Comparison of ENCODE assay signal across 25 cellular contexts in the genomic region with DNA sequence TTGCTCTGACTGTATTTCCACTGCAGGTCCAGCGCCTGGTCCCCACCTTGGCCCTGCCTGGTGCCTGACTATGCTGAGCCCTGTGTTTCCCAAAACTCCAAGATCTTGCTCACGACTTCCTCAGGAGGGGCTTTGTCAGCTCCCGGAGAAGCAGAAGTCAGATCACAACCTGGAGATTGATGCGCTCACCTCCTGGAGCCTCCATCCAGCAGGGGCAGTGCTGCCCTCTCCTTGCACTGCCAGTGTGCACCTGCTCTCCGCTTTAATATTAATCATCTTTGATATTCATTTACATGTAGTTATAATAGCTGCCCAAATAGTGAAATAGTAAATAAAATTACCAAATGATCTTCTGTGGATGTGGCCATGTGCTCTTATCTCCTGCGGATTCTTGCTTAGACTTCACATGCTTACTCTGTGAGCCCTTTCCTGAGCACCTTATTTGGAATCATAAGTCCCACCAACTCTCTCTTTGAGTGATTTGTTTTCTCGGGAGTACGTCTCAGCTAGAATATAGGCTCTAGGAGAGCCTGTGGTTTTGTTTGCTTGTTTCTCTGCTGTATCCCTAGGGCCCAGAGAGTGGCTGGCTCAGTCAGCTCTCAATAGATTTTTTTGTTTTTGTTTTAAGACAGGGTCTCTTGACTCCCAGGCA. TPM values are rescaled to one million over a fixed set of nuclear protein-coding genes. Genes with fewer than 3 reads are reported as not detected.
DNase-seq lines count a peak whose midpoint lies in the region; ATAC-seq and TF ChIP-seq lines count a peak whose summit lies in the region.
"Had no signal": no experiment of that assay in that cellular context is flagged by ENCODE, and none has a peak within 500 bp of the region (broad histone marks: within the 10 kb centered on the region; RNA-seq: fewer than 3 reads in every experiment).

No MANE protein-coding gene starts in this region.

- TF ChIP-seq CTCF in cardiac muscle cell (IDR thresholded peaks at IDR 0.05; ENCODE audit: low read depth, low read length), result no peak
- TF ChIP-seq CTCF in OCI-LY3 (IDR thresholded peaks at IDR 0.05; ENCODE audit: low read depth, low read length), result 0 out of 2 replicates have a peak, but pooled peaks have one; percentile 8
- TF ChIP-seq CTCF in endothelial cell (IDR thresholded peaks at IDR 0.05; ENCODE audit: unreplicated experiment), result no peak
- TF ChIP-seq CTCF in colonic mucosa (IDR thresholded peaks at IDR 0.05), result no peak

- H3K4me1 Mint-ChIP-seq in endothelial cell (ENCODE audit: unreplicated experiment), result peaks cover 11% of the 10 kb centered on the region

- DNase-seq in cardiac muscle cell (ENCODE audit: low read depth in 1 of 2, low spot score in 1 of 2) (no peak), left ventricle myocardium superior (no peak), endothelial cell (ENCODE audit: low spot score) (no peak), sciatic nerve (ENCODE audit: low spot score) (peak; percentile 28), colonic mucosa (no peak), COLO668 (lab: John Stamatoyannopoulos, UW; ENCODE audit: unreplicated experiment) (no peak)
- DNase-seq: CD4-positive, alpha-beta memory T cell; central memory CD4-positive, alpha-beta T cell; DMS53; H7; mesendoderm; naive thymus-derived CD8-positive, alpha-beta T cell; NCI-H1092; NCI-H2081; NK-92 treated with Interleukin-12 subunit alpha and Interleukin-12 subunit beta, amount 100 ng/mL, for 24 hours; psoas muscle; RPMI8226; stimulated activated CD4-positive, alpha-beta T cell treated with anti-CD3 and anti-CD28 coated beads, Interleukin-2, amount 100 ng/mL, for 24 hours; stimulated activated naive CD4-positive, alpha-beta T cell treated with Interleukin-2 at 50 U/mL for 16 hours; tibial artery had no signal

- H3K27ac ChIP-seq in cardiac muscle cell (peak overlapping the region; percentile 85), OCI-LY3 (ENCODE audit: low read length) (no peak overlapping the region), colonic mucosa (no peak overlapping the region)
- H3K27ac ChIP-seq: psoas muscle, skin epidermis, tibial artery had no signal

- H3K27me3 ChIP-seq in cardiac muscle cell (no peaks in the 10 kb centered on the region), OCI-LY3 (ENCODE audit: low read depth, low read length) (no peaks in the 10 kb centered on the region), colonic mucosa (no peaks in the 10 kb centered on the region)
- H3K27me3 ChIP-seq: tibial artery had no signal

- H4K20me1 ChIP-seq in OCI-LY3 (ENCODE audit: insufficient read depth, low read length), result peaks cover 48% of the 10 kb centered on the region

- H3K4me2 ChIP-seq in OCI-LY3 (ENCODE audit: low read length), result no peak overlapping the region

- no peaks in the 10 kb centered on the region for H3K9me3 ChIP-seq in cardiac muscle cell (ENCODE audit: low read depth)
- no peaks in the 10 kb centered on the region for H3K9me3 ChIP-seq in OCI-LY3 (ENCODE audit: insufficient read depth, low read length)
- H3K9me3 ChIP-seq in colonic mucosa, result no peaks in the 10 kb centered on the region
- H3K9me3 ChIP-seq: psoas muscle, tibial artery had no signal

- H3K27ac Mint-ChIP-seq in endothelial cell (ENCODE audit: unreplicated experiment), result peak overlapping the region; percentile 52

- H3K36me3 ChIP-seq in cardiac muscle cell, result no peaks in the 10 kb centered on the region
- H3K36me3 ChIP-seq in OCI-LY3 (replicated peaks; ENCODE audit: low read depth, low read length), result peaks cover 15% of the 10 kb centered on the region
- H3K36me3 ChIP-seq in colonic mucosa, result no peaks in the 10 kb centered on the region

- H3K9ac ChIP-seq in OCI-LY3 (ENCODE audit: low read length) (no peak overlapping the region), colonic mucosa (ENCODE audit: low read depth in 2 of 2, low read length in 2 of 2) (no peak overlapping the region)

- H3K36me3 Mint-ChIP-seq in endothelial cell (ENCODE audit: low read depth, unreplicated experiment), result peaks cover 4% of the 10 kb centered on the region

- no peaks in the 10 kb centered on the region for H3K27me3 Mint-ChIP-seq in endothelial cell (ENCODE audit: unreplicated experiment)
- H3K27me3 Mint-ChIP-seq: CD4-positive, alpha-beta memory T cell; naive thymus-derived CD8-positive, alpha-beta T cell had no signal

- ATAC-seq in left ventricle myocardium superior (no peak), sciatic nerve (no peak), GM21447 (IDR thresholded peaks at IDR 0.05; ENCODE audit: unreplicated experiment) (no peak)
- ATAC-seq: esophagus mucosa; naive thymus-derived CD8-positive, alpha-beta T cell; psoas muscle had no signal

- H3K4me1 ChIP-seq in cardiac muscle cell (ENCODE audit: low read depth) (peaks cover 19% of the 10 kb centered on the region), OCI-LY3 (ENCODE audit: low read length) (peaks cover 17% of the 10 kb centered on the region), colonic mucosa (peaks cover 4% of the 10 kb centered on the region)

- no peak overlapping the region for H2AFZ ChIP-seq in OCI-LY3 (ENCODE audit: low read depth, low read length)

- no peaks in the 10 kb centered on the region for H3K9me3 Mint-ChIP-seq in endothelial cell (ENCODE audit: unreplicated experiment)
- H3K9me3 Mint-ChIP-seq: CD4-positive, alpha-beta memory T cell had no signal

- intact Hi-C loops in left ventricle myocardium superior (cut with micrococcal nuclease), result no loop called here
- intact Hi-C loops in sciatic nerve (cut with DNase I), result no loop called here
- intact Hi-C loops in colonic mucosa (cut with DNase I), result no loop called here

- no peak overlapping the region for H3K4me3 ChIP-seq in cardiac muscle cell
- H3K4me3 ChIP-seq in OCI-LY3 (ENCODE audit: low read length), result no peak overlapping the region
- no peak overlapping the region for H3K4me3 ChIP-seq in colonic mucosa
- H3K4me3 ChIP-seq: psoas muscle, skin epidermis, tibial artery had no signal

- H3K79me2 ChIP-seq in OCI-LY3 (ENCODE audit: low read length), result peaks cover 91% of the 10 kb centered on the region

- H3K4me3 Mint-ChIP-seq in endothelial cell (ENCODE audit: unreplicated experiment), result no peak overlapping the region
- H3K4me3 Mint-ChIP-seq: CD4-positive, alpha-beta memory T cell had no signal

RNA-seq across cellular contexts. Expression of gene MAML1, which starts 17.4 kb away (rescaled TPM):
- 35.8 and 38.8 TPM in 2 replicates for total RNA-seq in cardiac muscle cell
- polyA plus RNA-seq in cardiac muscle cell, result 14.4 and 24.2 TPM in 2 replicates
- 13.5 TPM for total RNA-seq in left ventricle myocardium superior
- total RNA-seq in endothelial cell (ENCODE audit: unreplicated experiment), result 30.0 TPM
- 32.5 TPM for total RNA-seq in sciatic nerve
- total RNA-seq in colonic mucosa, result 10 to 100 TPM; 29.7 TPM

RNA-seq across cellular contexts. Expression of gene LTC4S, which starts 43.8 kb away (rescaled TPM):
- total RNA-seq in cardiac muscle cell (5.3 and 10.2 TPM in 2 replicates), left ventricle myocardium superior (7.1 TPM), endothelial cell (ENCODE audit: unreplicated experiment) (1.0 TPM), sciatic nerve (21.7 TPM), colonic mucosa (1 to 10 TPM; 5.3 to 5.4 TPM)
- 7.8 and 14.0 TPM in 2 replicates for polyA plus RNA-seq in cardiac muscle cell
- total RNA-seq: HT-29 had no signal

RNA-seq across cellular contexts. Expression of gene CANX, which starts 51.2 kb away (rescaled TPM):
- 319 and 464 TPM in 2 replicates for total RNA-seq in cardiac muscle cell
- 286 and 358 TPM in 2 replicates for polyA plus RNA-seq in cardiac muscle cell
- 465 TPM for total RNA-seq in left ventricle myocardium superior
- 568 TPM for total RNA-seq in endothelial cell (ENCODE audit: unreplicated experiment)
- total RNA-seq in sciatic nerve, result 542 TPM
- 100 to 1,000 TPM; 571 to 818 TPM for total RNA-seq in colonic mucosa

RNA-seq across cellular contexts. Expression of gene MGAT4B, which starts 56.7 kb away (rescaled TPM):
- total RNA-seq in cardiac muscle cell (192 and 196 TPM in 2 replicates), left ventricle myocardium superior (110 TPM), endothelial cell (ENCODE audit: unreplicated experiment) (163 TPM), sciatic nerve (71.7 TPM), colonic mucosa (100 to 1,000 TPM; 332 to 540 TPM)
- polyA plus RNA-seq in cardiac muscle cell, result 184 and 221 TPM in 2 replicates
